In the genomic region with DNA sequence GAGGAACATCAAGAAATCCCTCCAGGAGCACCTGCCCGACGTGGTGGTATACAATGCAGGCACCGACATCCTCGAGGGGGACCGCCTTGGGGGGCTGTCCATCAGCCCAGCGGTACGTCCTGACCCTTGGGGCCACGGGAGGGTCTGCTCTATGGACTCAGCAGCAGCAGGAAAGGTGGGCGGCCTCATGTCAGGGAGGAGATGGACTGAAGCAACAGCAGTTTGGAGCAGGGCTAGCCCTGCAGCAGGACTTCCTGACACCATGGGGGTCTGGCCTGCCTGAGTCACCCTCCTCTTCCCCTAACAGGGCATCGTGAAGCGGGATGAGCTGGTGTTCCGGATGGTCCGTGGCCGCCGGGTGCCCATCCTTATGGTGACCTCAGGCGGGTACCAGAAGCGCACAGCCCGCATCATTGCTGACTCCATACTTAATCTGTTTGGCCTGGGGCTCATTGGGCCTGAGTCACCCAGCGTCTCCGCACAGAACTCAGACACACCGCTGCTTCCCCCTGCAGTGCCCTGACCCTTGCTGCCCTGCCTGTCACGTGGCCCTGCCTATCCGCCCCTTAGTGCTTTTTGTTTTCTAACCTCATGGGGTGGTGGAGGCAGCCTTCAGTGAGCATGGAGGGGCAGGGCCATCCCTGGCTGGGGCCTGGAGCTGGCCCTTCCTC, we compare ENCODE assay signal across 1 cellular context.
TF ChIP-seq lines count a peak whose summit lies in the region.

No MANE protein-coding gene starts in this region.

TF ChIP-seq in A549, 52 proteins besides CTCF, POLR2A, EP300 and RAD21 (continued from another document):
- TF ChIP-seq, protein P1, sequence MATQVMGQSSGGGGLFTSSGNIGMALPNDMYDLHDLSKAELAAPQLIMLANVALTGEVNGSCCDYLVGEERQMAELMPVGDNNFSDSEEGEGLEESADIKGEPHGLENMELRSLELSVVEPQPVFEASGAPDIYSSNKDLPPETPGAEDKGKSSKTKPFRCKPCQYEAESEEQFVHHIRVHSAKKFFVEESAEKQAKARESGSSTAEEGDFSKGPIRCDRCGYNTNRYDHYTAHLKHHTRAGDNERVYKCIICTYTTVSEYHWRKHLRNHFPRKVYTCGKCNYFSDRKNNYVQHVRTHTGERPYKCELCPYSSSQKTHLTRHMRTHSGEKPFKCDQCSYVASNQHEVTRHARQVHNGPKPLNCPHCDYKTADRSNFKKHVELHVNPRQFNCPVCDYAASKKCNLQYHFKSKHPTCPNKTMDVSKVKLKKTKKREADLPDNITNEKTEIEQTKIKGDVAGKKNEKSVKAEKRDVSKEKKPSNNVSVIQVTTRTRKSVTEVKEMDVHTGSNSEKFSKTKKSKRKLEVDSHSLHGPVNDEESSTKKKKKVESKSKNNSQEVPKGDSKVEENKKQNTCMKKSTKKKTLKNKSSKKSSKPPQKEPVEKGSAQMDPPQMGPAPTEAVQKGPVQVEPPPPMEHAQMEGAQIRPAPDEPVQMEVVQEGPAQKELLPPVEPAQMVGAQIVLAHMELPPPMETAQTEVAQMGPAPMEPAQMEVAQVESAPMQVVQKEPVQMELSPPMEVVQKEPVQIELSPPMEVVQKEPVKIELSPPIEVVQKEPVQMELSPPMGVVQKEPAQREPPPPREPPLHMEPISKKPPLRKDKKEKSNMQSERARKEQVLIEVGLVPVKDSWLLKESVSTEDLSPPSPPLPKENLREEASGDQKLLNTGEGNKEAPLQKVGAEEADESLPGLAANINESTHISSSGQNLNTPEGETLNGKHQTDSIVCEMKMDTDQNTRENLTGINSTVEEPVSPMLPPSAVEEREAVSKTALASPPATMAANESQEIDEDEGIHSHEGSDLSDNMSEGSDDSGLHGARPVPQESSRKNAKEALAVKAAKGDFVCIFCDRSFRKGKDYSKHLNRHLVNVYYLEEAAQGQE (IDR thresholded peaks at IDR 0.05): no peak
